ENCODE assay signal across 34 cellular contexts in genomic region chr2:160913323-160913722, GRCh38.
"Had no signal": no experiment of that assay in that cellular context is flagged by ENCODE, and none has a peak within 500 bp of the region (broad histone marks: within the 10 kb centered on the region; RNA-seq: fewer than 3 reads in every experiment).

No MANE protein-coding gene starts in this region.

- H3K36me3 ChIP-seq: ascending aorta, cardiac muscle cell had no signal

- H3K27me3 ChIP-seq: ascending aorta, cardiac muscle cell had no signal

- ATAC-seq: activated CD8-positive, alpha-beta T cell treated with anti-CD3 and anti-CD28 coated beads for 36 hours; activated naive CD8-positive, alpha-beta T cell treated with anti-CD3 and anti-CD28 coated beads, Interleukin-2, amount 50 U/mL, for 24 hours; activated T-cell treated with anti-CD3 and anti-CD28 coated beads, Interleukin-2, amount 50 U/mL, for 4 hours; activated T-cell treated with anti-CD3 and anti-CD28 coated beads, Interleukin-2, amount 50 U/mL, for 72 hours had no signal

- H3K4me3 Mint-ChIP-seq: activated B cell treated with CpG ODN at 0.5 μM for 24 hours; activated CD4-positive, alpha-beta memory T cell treated with anti-CD3 and anti-CD28 coated beads for 36 hours; activated CD4-positive, alpha-beta T cell treated with anti-CD3 and anti-CD28 coated beads, Interleukin-2, amount 10 ng/mL, durations not matched to agents 24 days and 14 days; activated CD8-positive, alpha-beta T cell treated with anti-CD3 and anti-CD28 coated beads for 36 hours; activated naive CD4-positive, alpha-beta T cell treated with anti-CD3 and anti-CD28 coated beads, Interleukin-2, amount 10 ng/mL, durations not matched to agents 7 days and 5 days; activated naive CD4-positive, alpha-beta T cell treated with anti-CD3 and anti-CD28 coated beads, Interleukin-2, amount 50 U/mL, for 24 hours; activated naive CD8-positive, alpha-beta T cell; activated naive CD8-positive, alpha-beta T cell treated with anti-CD3 and anti-CD28 coated beads, Interleukin-2, amount 10 ng/mL, durations not matched to agents 7 days and 5 days; activated naive CD8-positive, alpha-beta T cell treated with anti-CD3 and anti-CD28 coated beads, Interleukin-2, amount 50 U/mL, for 24 hours; activated T-cell treated with anti-CD3 and anti-CD28 coated beads, Interleukin-2, amount 50 U/mL, for 4 hours; activated T-cell treated with anti-CD3 and anti-CD28 coated beads, Interleukin-2, amount 50 U/mL, for 72 hours; brain; central memory CD8-positive, alpha-beta T cell; T-helper 2 cell treated with Interferon-gamma antibody and Interleukin-4, amounts not matched to agents 5 μg/mL and 100 μg/mL, for 36 hours had no signal

- H3K9me3 Mint-ChIP-seq: activated B cell treated with CpG ODN at 0.5 μM for 24 hours; activated CD4-positive, alpha-beta memory T cell treated with anti-CD3 and anti-CD28 coated beads for 36 hours; activated CD4-positive, alpha-beta T cell treated with anti-CD3 and anti-CD28 coated beads, Interleukin-2, amount 10 ng/mL, durations not matched to agents 24 days and 14 days; activated naive CD4-positive, alpha-beta T cell treated with anti-CD3 and anti-CD28 coated beads, Interleukin-2, amount 10 ng/mL, durations not matched to agents 7 days and 5 days; activated naive CD4-positive, alpha-beta T cell treated with anti-CD3 and anti-CD28 coated beads, Interleukin-2, amount 50 U/mL, for 24 hours; activated naive CD8-positive, alpha-beta T cell treated with anti-CD3 and anti-CD28 coated beads, Interleukin-2, amount 10 ng/mL, durations not matched to agents 7 days and 5 days; activated T-cell treated with anti-CD3 and anti-CD28 coated beads, Interleukin-2, amount 50 U/mL, for 4 hours; activated T-helper 2 cell treated with anti-CD3 and anti-CD28 coated beads, Interferon-gamma antibody, Interleukin-2, Interleukin-4, amounts not matched to agents 10 μg/mL and 5 μg/mL and 100 μg/mL, durations not matched to agents 14 hours and 24 hours and 36 hours; central memory CD8-positive, alpha-beta T cell; T-helper 2 cell treated with Interferon-gamma antibody and Interleukin-4, amounts not matched to agents 5 μg/mL and 100 μg/mL, for 36 hours had no signal

- H3K4me3 ChIP-seq: ascending aorta, cardiac muscle cell had no signal

- H3K27ac ChIP-seq: ascending aorta, cardiac muscle cell, VCaP had no signal

- DNase-seq: activated B cell treated with CpG ODN at 0.5 μM for 24 hours; activated CD4-positive, alpha-beta memory T cell treated with anti-CD3 and anti-CD28 coated beads for 36 hours; activated CD4-positive, alpha-beta T cell treated with anti-CD3 and anti-CD28 coated beads for 4 hours; activated CD4-positive, alpha-beta T cell treated with anti-CD3 and anti-CD28 coated beads, Interleukin-2, amount 10 ng/mL, durations not matched to agents 24 days and 14 days; activated CD4-positive, alpha-beta T cell treated with anti-CD3 and anti-CD28 coated beads, Interleukin-2, amount 50 U/mL, for 1 hour; activated CD4-positive, alpha-beta T cell treated with anti-CD3 and anti-CD28 coated beads, Interleukin-2, amount 50 U/mL, for 4 hours; activated CD4-positive, CD25-positive, alpha-beta regulatory T cell treated with anti-CD3 and anti-CD28 coated beads, Interleukin-2, amount 50 U/mL, for 72 hours; activated CD8-positive, alpha-beta memory T cell treated with anti-CD3 and anti-CD28 coated beads, Interleukin-2, amount 50 U/mL, for 4 hours; activated CD8-positive, alpha-beta T cell treated with anti-CD3 and anti-CD28 coated beads for 36 hours; activated effector memory CD4-positive, alpha-beta T cell treated with Interleukin-2 at 50 U/mL for 16 hours; activated gamma-delta T cell; activated naive CD4-positive, alpha-beta T cell treated with anti-CD3 and anti-CD28 coated beads, Interleukin-2, amount 10 ng/mL, durations not matched to agents 7 days and 5 days; activated naive CD4-positive, alpha-beta T cell treated with Interleukin-2 at 50 U/mL for 16 hours; activated naive CD8-positive, alpha-beta T cell treated with anti-CD3 and anti-CD28 coated beads, Interleukin-2, amount 10 ng/mL, durations not matched to agents 7 days and 5 days; activated naive CD8-positive, alpha-beta T cell treated with anti-CD3 and anti-CD28 coated beads, Interleukin-2, amount 50 U/mL, for 24 hours; activated T-cell treated with anti-CD3 and anti-CD28 coated beads for 4 hours; activated T-cell treated with anti-CD3 and anti-CD28 coated beads, Interleukin-2, amount 50 U/mL, for 1 hour; activated T-cell treated with anti-CD3 and anti-CD28 coated beads, Interleukin-2, amount 50 U/mL, for 4 hours; activated T-cell treated with anti-CD3 and anti-CD28 coated beads, Interleukin-2, amount 50 U/mL, for 72 hours; amygdala; anterior cingulate cortex; caudate nucleus; cerebellar nuclear complex; T-helper 2 cell; T-helper 9 cell had no signal

- H3K27ac Mint-ChIP-seq: activated B cell treated with CpG ODN at 0.5 μM for 24 hours; activated CD4-positive, alpha-beta memory T cell treated with anti-CD3 and anti-CD28 coated beads for 36 hours; activated CD4-positive, alpha-beta T cell treated with anti-CD3 and anti-CD28 coated beads, Interleukin-2, amount 10 ng/mL, durations not matched to agents 24 days and 14 days; activated CD8-positive, alpha-beta T cell treated with anti-CD3 and anti-CD28 coated beads for 36 hours; activated naive CD4-positive, alpha-beta T cell treated with anti-CD3 and anti-CD28 coated beads, Interleukin-2, amount 10 ng/mL, durations not matched to agents 7 days and 5 days; activated naive CD4-positive, alpha-beta T cell treated with anti-CD3 and anti-CD28 coated beads, Interleukin-2, amount 50 U/mL, for 24 hours; activated naive CD8-positive, alpha-beta T cell; activated naive CD8-positive, alpha-beta T cell treated with anti-CD3 and anti-CD28 coated beads, Interleukin-2, amount 10 ng/mL, durations not matched to agents 7 days and 5 days; activated naive CD8-positive, alpha-beta T cell treated with anti-CD3 and anti-CD28 coated beads, Interleukin-2, amount 50 U/mL, for 24 hours; activated T-cell treated with anti-CD3 and anti-CD28 coated beads, Interleukin-2, amount 50 U/mL, for 72 hours; activated T-helper 2 cell treated with anti-CD3 and anti-CD28 coated beads, Interferon-gamma antibody, Interleukin-2, Interleukin-4, amounts not matched to agents 10 μg/mL and 5 μg/mL and 100 μg/mL, durations not matched to agents 14 hours and 24 hours and 36 hours; brain; T-helper 2 cell treated with Interferon-gamma antibody and Interleukin-4, amounts not matched to agents 5 μg/mL and 100 μg/mL, for 36 hours had no signal

- H3K27me3 Mint-ChIP-seq: activated CD4-positive, alpha-beta memory T cell treated with anti-CD3 and anti-CD28 coated beads for 36 hours; activated naive CD4-positive, alpha-beta T cell treated with anti-CD3 and anti-CD28 coated beads, Interleukin-2, amount 10 ng/mL, durations not matched to agents 7 days and 5 days; activated naive CD4-positive, alpha-beta T cell treated with anti-CD3 and anti-CD28 coated beads, Interleukin-2, amount 50 U/mL, for 24 hours; activated naive CD8-positive, alpha-beta T cell; activated naive CD8-positive, alpha-beta T cell treated with anti-CD3 and anti-CD28 coated beads, Interleukin-2, amount 50 U/mL, for 24 hours; brain had no signal

- H3K36me3 Mint-ChIP-seq: activated CD4-positive, alpha-beta memory T cell treated with anti-CD3 and anti-CD28 coated beads for 36 hours; activated naive CD4-positive, alpha-beta T cell treated with anti-CD3 and anti-CD28 coated beads, Interleukin-2, amount 10 ng/mL, durations not matched to agents 7 days and 5 days; activated naive CD4-positive, alpha-beta T cell treated with anti-CD3 and anti-CD28 coated beads, Interleukin-2, amount 50 U/mL, for 24 hours; activated naive CD8-positive, alpha-beta T cell; activated naive CD8-positive, alpha-beta T cell treated with anti-CD3 and anti-CD28 coated beads, Interleukin-2, amount 10 ng/mL, durations not matched to agents 7 days and 5 days; brain had no signal

- H3K9me3 ChIP-seq: ascending aorta had no signal

- H3K4me1 Mint-ChIP-seq: activated B cell treated with CpG ODN at 0.5 μM for 24 hours; activated naive CD4-positive, alpha-beta T cell treated with anti-CD3 and anti-CD28 coated beads, Interleukin-2, amount 10 ng/mL, durations not matched to agents 7 days and 5 days; activated naive CD4-positive, alpha-beta T cell treated with anti-CD3 and anti-CD28 coated beads, Interleukin-2, amount 50 U/mL, for 24 hours; activated naive CD8-positive, alpha-beta T cell treated with anti-CD3 and anti-CD28 coated beads, Interleukin-2, amount 50 U/mL, for 24 hours; central memory CD8-positive, alpha-beta T cell had no signal
